Comparison of ENCODE assay signal across 20 cellular contexts in the genomic region with DNA sequence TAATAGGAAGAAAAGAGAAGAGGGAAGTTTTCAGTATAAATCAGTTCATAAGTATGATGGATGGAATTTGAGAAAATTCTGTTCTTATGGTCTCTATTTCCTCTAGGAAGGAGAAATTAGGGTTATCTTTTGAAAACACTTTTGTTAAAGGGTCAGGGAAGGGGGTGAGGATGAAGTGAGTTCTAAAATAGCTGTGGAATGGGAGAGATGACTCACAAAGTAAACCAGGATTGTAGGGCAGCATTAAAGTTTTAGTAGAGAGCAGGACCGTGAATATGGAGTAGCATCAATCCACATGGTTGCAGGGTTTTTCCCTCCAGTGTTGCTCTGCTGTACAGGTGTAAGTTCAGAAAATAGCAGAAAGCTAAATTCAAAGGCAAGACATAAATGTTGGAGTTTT. TPM values are rescaled to one million over a fixed set of nuclear protein-coding genes. Genes with fewer than 3 reads are reported as not detected.
DNase-seq lines count a peak whose midpoint lies in the region; TF ChIP-seq lines count a peak whose summit lies in the region.
"Had no signal": no experiment of that assay in that cellular context is flagged by ENCODE, and none has a peak within 500 bp of the region (broad histone marks: within the 10 kb centered on the region; RNA-seq: fewer than 3 reads in every experiment).

No MANE protein-coding gene starts in this region.

- H3K4me3 Mint-ChIP-seq in HFFc6: peak overlapping the region; percentile 58
- H3K4me3 Mint-ChIP-seq: activated B cell treated with CpG ODN at 0.5 μM for 24 hours; dendritic cell treated with granulocyte-macrophage colony-stimulating factor and Interleukin-4, amounts not matched to agents 40 ng/mL and 50 ng/mL, for 4 days; stimulated activated naive B cell treated with anti-CD40 and anti-IgM and Interleukin-4, amounts not matched to agents 10 μg/mL and 1 μg/mL and 100 μg/mL, for 72 hours had no signal

- no peaks in the 10 kb centered on the region for H3K9me3 Mint-ChIP-seq in HFFc6
- H3K9me3 Mint-ChIP-seq: activated B cell treated with CpG ODN at 0.5 μM for 24 hours; activated T-helper 2 cell treated with anti-CD3 and anti-CD28 coated beads, Interferon-gamma antibody, Interleukin-2, Interleukin-4, amounts not matched to agents 10 μg/mL and 5 μg/mL and 100 μg/mL, durations not matched to agents 14 hours and 24 hours and 36 hours; dendritic cell treated with granulocyte-macrophage colony-stimulating factor and Interleukin-4, amounts not matched to agents 40 ng/mL and 50 ng/mL, for 4 days; stimulated activated naive B cell treated with anti-CD40 and anti-IgM and Interleukin-4, amounts not matched to agents 10 μg/mL and 1 μg/mL and 100 μg/mL, for 72 hours had no signal

- H3K4me1 ChIP-seq in ACC112 (ENCODE audit: control insufficient read depth, insufficient read depth, low read length, unreplicated experiment) (peaks cover 23% of the 10 kb centered on the region), Peyer's patch (no peaks in the 10 kb centered on the region)
- H3K4me1 ChIP-seq: upper lobe of left lung had no signal

- no peak for TF ChIP-seq POLR2A in Peyer's patch (IDR thresholded peaks at IDR 0.05)

- H3K79me2 ChIP-seq in ACC112 (ENCODE audit: control insufficient read depth, insufficient read depth, low read length, unreplicated experiment): no peaks in the 10 kb centered on the region

- H2AFZ ChIP-seq in ACC112 (ENCODE audit: low read length, unreplicated experiment): no peak overlapping the region

- H3K27me3 Mint-ChIP-seq in HFFc6 (ENCODE audit: insufficient read depth): no peaks in the 10 kb centered on the region
- H3K27me3 Mint-ChIP-seq: activated B cell treated with CpG ODN at 0.5 μM for 24 hours; dendritic cell treated with granulocyte-macrophage colony-stimulating factor and Interleukin-4, amounts not matched to agents 40 ng/mL and 50 ng/mL, for 4 days; stimulated activated naive B cell treated with anti-CD40 and anti-IgM and Interleukin-4, amounts not matched to agents 10 μg/mL and 1 μg/mL and 100 μg/mL, for 72 hours had no signal

- H3K9me3 ChIP-seq in Peyer's patch: no peaks in the 10 kb centered on the region
- H3K9me3 ChIP-seq: upper lobe of left lung had no signal

- H3K4me3 ChIP-seq in ACC112 (ENCODE audit: low read depth, low read length) (peak overlapping the region; percentile 47; the same call in 1 of the 2 replicates), Peyer's patch (no peak overlapping the region)
- H3K4me3 ChIP-seq: upper lobe of left lung had no signal

- H3K27me3 ChIP-seq in ACC112 (ENCODE audit: insufficient read depth, low read length) (no peaks in the 10 kb centered on the region), Peyer's patch (no peaks in the 10 kb centered on the region)
- H3K27me3 ChIP-seq: upper lobe of left lung had no signal

- TF ChIP-seq CTCF in HFFc6 (IDR thresholded peaks at IDR 0.05) (no peak), Peyer's patch (IDR thresholded peaks at IDR 0.05) (no peak)

- peaks cover 20% of the 10 kb centered on the region for H3K4me1 Mint-ChIP-seq in HFFc6 (ENCODE audit: low read depth)
- H3K4me1 Mint-ChIP-seq: activated B cell treated with CpG ODN at 0.5 μM for 24 hours; stimulated activated naive B cell treated with anti-CD40 and anti-IgM and Interleukin-4, amounts not matched to agents 10 μg/mL and 1 μg/mL and 100 μg/mL, for 72 hours had no signal

- no peaks in the 10 kb centered on the region for H3K36me3 Mint-ChIP-seq in HFFc6 (ENCODE audit: low read depth)
- H3K36me3 Mint-ChIP-seq: stimulated activated naive B cell treated with anti-CD40 and anti-IgM and Interleukin-4, amounts not matched to agents 10 μg/mL and 1 μg/mL and 100 μg/mL, for 72 hours had no signal

- peak overlapping the region; percentile 39 for H3K27ac Mint-ChIP-seq in HFFc6
- H3K27ac Mint-ChIP-seq: activated B cell treated with CpG ODN at 0.5 μM for 24 hours; activated T-helper 2 cell treated with anti-CD3 and anti-CD28 coated beads, Interferon-gamma antibody, Interleukin-2, Interleukin-4, amounts not matched to agents 10 μg/mL and 5 μg/mL and 100 μg/mL, durations not matched to agents 14 hours and 24 hours and 36 hours; dendritic cell treated with granulocyte-macrophage colony-stimulating factor and Interleukin-4, amounts not matched to agents 40 ng/mL and 50 ng/mL, for 4 days; stimulated activated naive B cell treated with anti-CD40 and anti-IgM and Interleukin-4, amounts not matched to agents 10 μg/mL and 1 μg/mL and 100 μg/mL, for 72 hours had no signal

- H3K27ac ChIP-seq in ACC112 (ENCODE audit: low read depth, low read length): peak overlapping the region; percentile 44
- H3K27ac ChIP-seq in Peyer's patch: no peak overlapping the region
- H3K27ac ChIP-seq: upper lobe of left lung had no signal

- DNase-seq in HFFc6: peak; percentile 34
- peak; percentile 18 for DNase-seq in amniotic stem cell (lab: John Stamatoyannopoulos, UW)
- peak; percentile 11 for DNase-seq in hepatic stellate cell (ENCODE audit: low spot score)
- DNase-seq in cerebellum (ENCODE audit: low spot score): no peak
- no peak for DNase-seq in NCI-H1105 treated with DMSO at 0.1 percent for 48 hours (lab: John Stamatoyannopoulos, UW)
- DNase-seq in Peyer's patch: no peak
- DNase-seq in midbrain (lab: John Stamatoyannopoulos, UW): no peak
- DNase-seq: activated B cell treated with CpG ODN at 0.5 μM for 24 hours; activated CD8-positive, alpha-beta memory T cell treated with anti-CD3 and anti-CD28 coated beads for 24 hours; anterior cingulate cortex; hypothalamus; left colon; NCI-H1930; posterior cingulate gyrus; stimulated activated naive B cell treated with anti-CD40 and anti-IgM and Interleukin-4, amounts not matched to agents 10 μg/mL and 1 μg/mL and 100 μg/mL, for 72 hours; upper lobe of left lung had no signal

- no peaks in the 10 kb centered on the region for H3K36me3 ChIP-seq in ACC112 (ENCODE audit: insufficient read depth, low read length)
- no peaks in the 10 kb centered on the region for H3K36me3 ChIP-seq in Peyer's patch
- H3K36me3 ChIP-seq: upper lobe of left lung had no signal

RNA-seq across cellular contexts. Expression of a gene that starts 32.4 kb away (rescaled TPM):
- under 1 TPM in 4 of 6 experiments, not detected in 2; 0.11 to 0.23 (median 0.14) TPM for total RNA-seq in HFFc6 (2021; fragmentation: NEBNext Ultra II Directional; extraction: Animal tissue kit (Norgen Biotek cat#: 25700))
- total RNA-seq in cerebellum: 0.27 TPM
- total RNA-seq in Peyer's patch: 10 to 100 TPM in 2 of 4 donors, 1 to 10 TPM in 2; 4.4 to 28.1 (median 10.3) TPM
- total RNA-seq: activated B cell treated with CpG ODN at 0.5 μM for 24 hours; activated T-helper 2 cell treated with anti-CD3 and anti-CD28 coated beads, Interferon-gamma antibody, Interleukin-2, Interleukin-4, amounts not matched to agents 10 μg/mL and 5 μg/mL and 100 μg/mL, durations not matched to agents 14 hours and 24 hours and 36 hours; T-helper 1 cell treated with Interleukin-12 subunit alpha and Interleukin-12 subunit beta and Interleukin-4 antibody, amounts not matched to agents 30 ng/mL and 1 ng/mL, for 36 hours had no signal

Comparison
In these comparisons a context has a peak if more than half of its experiments do, and no peak if none do; other contexts are left out.
1. DNase-seq: peak in HFFc6 (single experiment), amniotic stem cell (single experiment) and hepatic stellate cell (single experiment); none in cerebellum (single experiment), NCI-H1105 treated with DMSO at 0.1 percent for 48 hours (single experiment), Peyer's patch (0 of 3) and midbrain (single experiment).